In the genomic region with DNA sequence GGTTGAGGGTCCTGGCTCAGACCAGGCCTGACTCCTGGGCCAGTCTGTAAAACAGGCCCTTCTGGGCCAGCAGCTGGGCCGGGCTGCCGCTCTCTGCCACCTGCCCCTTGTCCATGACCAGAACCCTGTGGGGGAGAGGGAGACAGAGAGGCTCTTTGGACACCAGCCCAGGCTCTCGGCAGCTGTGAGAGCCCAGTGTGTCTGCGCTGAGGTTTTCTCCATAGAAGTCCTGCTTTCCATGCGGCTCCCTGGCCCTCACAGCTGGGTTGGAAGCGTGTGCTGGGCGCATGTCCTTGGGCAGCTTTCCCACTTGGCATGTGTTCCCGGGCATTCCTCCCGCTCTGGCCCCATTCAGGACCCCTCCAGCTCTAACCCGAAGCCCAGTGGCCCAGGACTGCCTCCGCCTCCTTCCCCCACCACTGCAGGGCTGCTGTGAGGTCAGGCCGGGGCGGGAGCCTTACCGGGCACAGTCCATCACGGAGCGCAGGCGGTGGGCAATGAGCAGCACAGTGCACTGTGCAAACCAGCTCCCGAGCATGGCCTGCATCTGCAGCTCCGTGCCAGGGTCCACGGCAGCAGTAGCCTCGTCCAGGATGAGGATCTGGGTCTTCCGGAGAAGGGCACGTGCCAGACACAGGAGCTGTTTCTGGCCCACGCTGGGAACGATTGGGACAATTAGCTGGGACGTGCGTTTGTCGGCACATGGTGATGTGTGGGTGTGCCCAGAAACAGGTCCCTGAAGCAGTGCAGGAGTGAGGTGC, we compare ENCODE assay signal across 9 cellular contexts.
A peak's percentile ranks its signal among the peaks of the same experiment; 100 is the strongest.
DNase-seq lines count a peak whose midpoint lies in the region; ATAC-seq and TF ChIP-seq lines count a peak whose summit lies in the region.
"Had no signal": no experiment of that assay in that cellular context is flagged by ENCODE, and none has a peak within 500 bp of the region (broad histone marks: within the 10 kb centered on the region; RNA-seq: fewer than 3 reads in every experiment).

No MANE protein-coding gene starts in this region.

- H3K27ac ChIP-seq in HEK293 (ENCODE audit: extremely low read depth, low read depth, low read length) (no peak overlapping the region), skeletal muscle tissue (ENCODE audit: low read depth, low read length) (peak overlapping the region; percentile 19)

- no peaks in the 10 kb centered on the region for H3K27me3 Mint-ChIP-seq in activated naive CD4-positive, alpha-beta T cell treated with anti-CD3 and anti-CD28 coated beads for 36 hours (ENCODE audit: low read depth)

- H3K36me3 ChIP-seq in HEK293 (ENCODE audit: control insufficient read depth in 2 of 2, insufficient read depth in 1 of 2, low read length in 2 of 2) (peaks cover 0 to under 1% of the 10 kb centered on the region in 2 experiments; a peak in 1 of 3 replicates), skeletal muscle tissue (ENCODE audit: control insufficient read depth in 3 of 3, insufficient read depth in 3 of 3, low read length in 3 of 3) (peaks cover 0 to 4% (median 2%) of the 10 kb centered on the region in 3 donors)

- H3K27ac Mint-ChIP-seq in activated naive CD4-positive, alpha-beta T cell treated with anti-CD3 and anti-CD28 coated beads for 36 hours, result no peak overlapping the region

- CTCF ChIA-PET in HEK293 (lab: Yijun Ruan, JAX), result interaction anchor here (0.9 kb wide), 1 partner anchor 21 kb away, joined by 3 read pairs; no protein-coding TSS in a partner anchor
- CTCF ChIA-PET in activated naive CD4-positive, alpha-beta T cell treated with anti-CD3 and anti-CD28 coated beads for 36 hours (lab: Charles Lee), result no interaction called here

- no peaks in the 10 kb centered on the region for H3K36me3 Mint-ChIP-seq in activated naive CD4-positive, alpha-beta T cell treated with anti-CD3 and anti-CD28 coated beads for 36 hours (ENCODE audit: low read depth)

- H3K4me1 ChIP-seq in HEK293 (ENCODE audit: control insufficient read depth, insufficient read depth, low read length), result no peaks in the 10 kb centered on the region
- peaks cover 11 to 14% (median 12%) of the 10 kb centered on the region in 3 donors for H3K4me1 ChIP-seq in skeletal muscle tissue (ENCODE audit: control insufficient read depth in 3 of 3, insufficient read depth in 3 of 3, low read length in 3 of 3)

- no peak overlapping the region for H3K4me3 Mint-ChIP-seq in activated naive CD4-positive, alpha-beta T cell treated with anti-CD3 and anti-CD28 coated beads for 36 hours

- H3K27me3 ChIP-seq in skeletal muscle tissue (ENCODE audit: control insufficient read depth in 3 of 3, insufficient read depth in 3 of 3, low read length in 3 of 3), result no peaks in the 10 kb centered on the region

- peak; percentile 48 to 92 for DNase-seq in cardiac fibroblast (ENCODE audit: low read depth in 2 of 2)
- DNase-seq in inferior parietal cortex (ENCODE audit: extremely low spot score), result peak; percentile 80
- no peak for DNase-seq in activated naive CD4-positive, alpha-beta T cell treated with anti-CD3 and anti-CD28 coated beads for 36 hours
- no peak for DNase-seq in stimulated activated CD4-positive, alpha-beta T cell treated with anti-CD3 and anti-CD28 coated beads, Interleukin-4, amount 100 ng/mL, for 24 hours
- DNase-seq in NCI-H2227 (lab: John Stamatoyannopoulos, UW; ENCODE audit: unreplicated experiment), result no peak
- DNase-seq: Kasumi-1 had no signal

- TF ChIP-seq CTCF in HEK293 (tag by site-specific recombination; IDR thresholded peaks at IDR 0.05), result no peak
- no peak for TF ChIP-seq CTCF in cardiac fibroblast (IDR thresholded peaks at IDR 0.05; ENCODE audit: low read depth, low read length)

- H3K4me3 ChIP-seq in HEK293 (ENCODE audit: low read depth, low read length), result no peak overlapping the region
- no peak overlapping the region for H3K4me3 ChIP-seq in cardiac fibroblast (replicated peaks in 1 of 2; ENCODE audit: low read depth in 2 of 2, low read length in 2 of 2)
- H3K4me3 ChIP-seq in skeletal muscle tissue (ENCODE audit: low read length in 3 of 3), result peak overlapping the region in 1 of 3 donors; percentile 29

- intact Hi-C loops in activated naive CD4-positive, alpha-beta T cell treated with anti-CD3 and anti-CD28 coated beads for 36 hours (cut with micrococcal nuclease), result no loop called here

- POLR2A ChIA-PET in HEK293 (lab: Yijun Ruan, JAX), result no interaction called here

- ATAC-seq in HG02798 (IDR thresholded peaks at IDR 0.05; ENCODE audit: poor library complexity, unreplicated experiment), result no peak

- no peaks in the 10 kb centered on the region for H3K9me3 Mint-ChIP-seq in activated naive CD4-positive, alpha-beta T cell treated with anti-CD3 and anti-CD28 coated beads for 36 hours

- no peaks in the 10 kb centered on the region for H3K4me1 Mint-ChIP-seq in activated naive CD4-positive, alpha-beta T cell treated with anti-CD3 and anti-CD28 coated beads for 36 hours (ENCODE audit: low read depth)

- peak overlapping the region in 2 of 3 donors; percentile 5 to 74 for H3K9ac ChIP-seq in skeletal muscle tissue (ENCODE audit: low read depth in 1 of 3, low read length in 3 of 3)

- H3K9me3 ChIP-seq in HEK293 (ENCODE audit: control insufficient read depth, insufficient read depth, low read depth, low read length), result no peaks in the 10 kb centered on the region
- H3K9me3 ChIP-seq in skeletal muscle tissue (ENCODE audit: control insufficient read depth in 3 of 3, low read length in 3 of 3), result no peaks in the 10 kb centered on the region

TF ChIP-seq in HEK293, 187 proteins besides CTCF, POLR2A, EP300 and RAD21:
- TF ChIP-seq ZNF140 (tag by site-specific recombination; IDR thresholded peaks at IDR 0.05), result no peak
- TF ChIP-seq ZBTB1 (tag by site-specific recombination; IDR thresholded peaks at IDR 0.05), result no peak
- peak; percentile 65; the same call in 1 of the 2 replicates for TF ChIP-seq ZNF600 (tag by site-specific recombination; IDR thresholded peaks at IDR 0.05)

Comparison
In these comparisons a context has a peak if more than half of its experiments do, and no peak if none do; other contexts are left out.
1. DNase-seq: peak in cardiac fibroblast (2 of 2) and inferior parietal cortex (single experiment); none in activated naive CD4-positive, alpha-beta T cell treated with anti-CD3 and anti-CD28 coated beads for 36 hours (single experiment), stimulated activated CD4-positive, alpha-beta T cell treated with anti-CD3 and anti-CD28 coated beads, Interleukin-4, amount 100 ng/mL, for 24 hours (single experiment) and NCI-H2227 (single experiment).